ENCODE assay signal across 18 cellular contexts in the genomic region with DNA sequence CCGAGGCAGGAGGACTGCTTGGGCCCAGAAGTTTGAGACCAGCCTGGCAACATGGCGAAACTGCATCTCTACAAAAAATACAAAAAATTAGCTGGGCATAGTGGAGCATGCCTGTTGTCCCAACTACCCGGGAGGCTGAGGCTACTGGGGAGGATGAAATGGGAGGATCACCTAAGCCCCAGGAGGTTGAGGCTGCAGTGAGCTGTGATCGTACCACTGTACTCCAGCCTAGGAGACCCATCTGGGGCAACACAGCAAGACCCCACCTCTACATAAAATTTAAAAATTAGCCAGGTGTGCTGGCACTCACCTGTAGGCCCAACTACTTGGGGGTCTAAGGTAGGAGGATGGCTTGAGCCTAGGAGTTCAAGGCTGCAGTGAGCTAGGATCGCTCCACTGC. TPM values are rescaled to one million over a fixed set of nuclear protein-coding genes. Genes with fewer than 3 reads are reported as not detected.
DNase-seq lines count a peak whose midpoint lies in the region; ATAC-seq and TF ChIP-seq lines count a peak whose summit lies in the region.
"Had no signal": no experiment of that assay in that cellular context is flagged by ENCODE, and none has a peak within 500 bp of the region (broad histone marks: within the 10 kb centered on the region; RNA-seq: fewer than 3 reads in every experiment).

No MANE protein-coding gene starts in this region.

- no peak overlapping the region for H3K4me3 Mint-ChIP-seq in CD8-positive, alpha-beta T cell
- peak overlapping the region in 3 of 5 experiments; percentile 42 to 55 (median 42) for H3K4me3 Mint-ChIP-seq in brain
- H3K4me3 Mint-ChIP-seq: activated CD4-positive, alpha-beta memory T cell treated with anti-CD3 and anti-CD28 coated beads, Interleukin-2, amount 10 ng/mL, durations not matched to agents 7 days and 5 days had no signal

- H3K4me2 ChIP-seq in SK-N-SH = 0 out of 2 replicates have a peak overlapping the region, but pooled peaks have one; percentile 1
- H3K4me2 ChIP-seq in OCI-LY1 (ENCODE audit: low read length) = peak overlapping the region; percentile 66; the same call in 1 of the 2 replicates

- H3K9me3 Mint-ChIP-seq in CD8-positive, alpha-beta T cell = no peaks in the 10 kb centered on the region
- H3K9me3 Mint-ChIP-seq in brain = peaks cover 0 to 2% (median 0%) of the 10 kb centered on the region in 5 experiments
- H3K9me3 Mint-ChIP-seq: activated CD4-positive, alpha-beta memory T cell treated with anti-CD3 and anti-CD28 coated beads, Interleukin-2, amount 10 ng/mL, durations not matched to agents 7 days and 5 days had no signal

- no peaks in the 10 kb centered on the region for H3K36me3 ChIP-seq in SK-N-SH (replicated peaks in 1 of 2; ENCODE audit: control insufficient read depth in 1 of 2, insufficient read depth in 2 of 2, low read length in 1 of 2)
- no peaks in the 10 kb centered on the region for H3K36me3 ChIP-seq in CD8-positive, alpha-beta T cell (ENCODE audit: insufficient read depth, low read length)
- peaks cover 19% of the 10 kb centered on the region; the same call in 1 of the 2 replicates for H3K36me3 ChIP-seq in OCI-LY1 (ENCODE audit: insufficient read depth, low read length)
- H3K36me3 ChIP-seq: gastrocnemius medialis had no signal

- H3F3A ChIP-seq in SK-N-SH (replicated peaks; ENCODE audit: insufficient read depth) (peaks cover 20% of the 10 kb centered on the region), OCI-LY1 (ENCODE audit: insufficient read depth, low read length) (no peaks in the 10 kb centered on the region)

- peaks cover 54% of the 10 kb centered on the region for H3K4me1 Mint-ChIP-seq in CD8-positive, alpha-beta T cell (ENCODE audit: low read depth)
- peaks cover 36% of the 10 kb centered on the region for H3K4me1 Mint-ChIP-seq in brain

- H3K9ac ChIP-seq in SK-N-SH (no peak overlapping the region), OCI-LY1 (ENCODE audit: low read length) (peak overlapping the region; percentile 47; the same call in 1 of the 2 replicates)

- H3K9me3 ChIP-seq in SK-N-SH (no peaks in the 10 kb centered on the region), OCI-LY1 (ENCODE audit: low read length) (no peaks in the 10 kb centered on the region)
- no peaks in the 10 kb centered on the region for H3K9me3 ChIP-seq in CD8-positive, alpha-beta T cell (ENCODE audit: low read length)
- H3K9me3 ChIP-seq: body of pancreas, gastrocnemius medialis had no signal

- H2AFZ ChIP-seq in SK-N-SH (ENCODE audit: low read depth) (no peak overlapping the region), OCI-LY1 (ENCODE audit: low read length) (no peak overlapping the region)

- H3K4me3 ChIP-seq in SK-N-SH (ENCODE audit: low read depth in 2 of 2, low read length in 1 of 2) (no peak overlapping the region), OCI-LY1 (ENCODE audit: low read depth, low read length, poor library complexity, severe bottlenecking) (peak overlapping the region; percentile 81)
- no peak overlapping the region for H3K4me3 ChIP-seq in CD8-positive, alpha-beta T cell (ENCODE audit: low read depth, low read length)
- H3K4me3 ChIP-seq: body of pancreas, coronary artery, gastrocnemius medialis had no signal

- peaks cover 58% of the 10 kb centered on the region for H3K79me2 ChIP-seq in SK-N-SH (ENCODE audit: insufficient read depth)
- peaks cover 17% of the 10 kb centered on the region for H3K79me2 ChIP-seq in OCI-LY1 (ENCODE audit: insufficient read depth, low read length)

- no peak for TF ChIP-seq RAD21 in SK-N-SH (IDR thresholded peaks at IDR 0.05; ENCODE audit: low read length)

- peaks cover 3 to 10% of the 10 kb centered on the region in 2 experiments; a peak in 3 of 4 replicates for H3K4me1 ChIP-seq in SK-N-SH (ENCODE audit: control insufficient read depth in 1 of 2, insufficient read depth in 2 of 2, low read depth in 1 of 2, low read length in 1 of 2)
- peaks cover 16% of the 10 kb centered on the region for H3K4me1 ChIP-seq in CD8-positive, alpha-beta T cell (ENCODE audit: insufficient read depth, low read length)
- peaks cover 18% of the 10 kb centered on the region for H3K4me1 ChIP-seq in OCI-LY1 (ENCODE audit: insufficient read depth, low read length, severe bottlenecking)

- CTCF ChIA-PET in SK-N-SH (lab: Yijun Ruan, JAX) = interaction anchor here (0.6 to 13.0 kb wide), 6 partner anchors 10 to 366 kb away, joined by 3 to 205 read pairs (median 10); no protein-coding TSS in a partner anchor
- CTCF ChIA-PET in CD8-positive, alpha-beta T cell (lab: Charles Lee) = interaction anchor here (0.9 to 3.3 kb wide), 4 partner anchors 9 to 61 kb away, joined by 6 to 10 read pairs (median 7); no protein-coding TSS in a partner anchor

- peak overlapping the region; percentile 55 for H3K27ac Mint-ChIP-seq in CD8-positive, alpha-beta T cell
- H3K27ac Mint-ChIP-seq in brain = no peak overlapping the region
- H3K27ac Mint-ChIP-seq: activated CD4-positive, alpha-beta memory T cell treated with anti-CD3 and anti-CD28 coated beads, Interleukin-2, amount 10 ng/mL, durations not matched to agents 7 days and 5 days had no signal

- no peak overlapping the region for H3K27ac ChIP-seq in SK-N-SH (ENCODE audit: low read depth in 2 of 2, low read length in 1 of 2)
- no peak overlapping the region for H3K27ac ChIP-seq in CD8-positive, alpha-beta T cell (ENCODE audit: low read depth, low read length)
- H3K27ac ChIP-seq in OCI-LY1 (ENCODE audit: low read depth, low read length, poor library complexity, severe bottlenecking) = no peak overlapping the region
- H3K27ac ChIP-seq: body of pancreas, coronary artery had no signal

- POLR2A ChIA-PET in SK-N-SH (lab: Yijun Ruan, JAX) = interaction anchor here (1.8 kb wide), 1 partner anchor 8 kb away, joined by 5 read pairs; no protein-coding TSS in a partner anchor
- POLR2A ChIA-PET in CD8-positive, alpha-beta T cell (lab: Charles Lee) = interaction anchor here (1.6 kb wide), 1 partner anchor 78 kb away, joined by 6 read pairs; no protein-coding TSS in a partner anchor

- no peak for TF ChIP-seq EP300 in SK-N-SH (IDR thresholded peaks at IDR 0.05; ENCODE audit: borderline replicate concordance in 1 of 2, low read depth in 1 of 2, low read length in 1 of 2)

- H3K27me3 Mint-ChIP-seq in CD8-positive, alpha-beta T cell (ENCODE audit: low read depth) = no peaks in the 10 kb centered on the region
- H3K27me3 Mint-ChIP-seq in brain = peaks cover 6% of the 10 kb centered on the region
- H3K27me3 Mint-ChIP-seq: activated CD4-positive, alpha-beta memory T cell treated with anti-CD3 and anti-CD28 coated beads, Interleukin-2, amount 10 ng/mL, durations not matched to agents 7 days and 5 days had no signal

- no peak for ATAC-seq in SK-N-SH treated with all-trans-retinoic acid at 6 μM for 48 hours
- no peak for ATAC-seq in CD8-positive, alpha-beta T cell
- no peak for ATAC-seq in GM19452 (IDR thresholded peaks at IDR 0.05; ENCODE audit: unreplicated experiment)
- ATAC-seq in HG03039 (IDR thresholded peaks at IDR 0.05; ENCODE audit: unreplicated experiment) = no peak
- ATAC-seq: body of pancreas, gastrocnemius medialis had no signal

- intact Hi-C loops in CD8-positive, alpha-beta T cell (cut with DNase I, micrococcal nuclease) = no loop called here

- H4K20me1 ChIP-seq in SK-N-SH (ENCODE audit: insufficient read depth) = peaks cover 37% of the 10 kb centered on the region
- no peaks in the 10 kb centered on the region for H4K20me1 ChIP-seq in OCI-LY1 (ENCODE audit: insufficient read depth, low read length)

- DNase-seq in SK-N-SH (no peak), HuH-7.5 (ENCODE audit: low spot score) (no peak)
- DNase-seq in CD8-positive, alpha-beta T cell = no peak
- DNase-seq: activated CD4-positive, alpha-beta memory T cell treated with anti-CD3 and anti-CD28 coated beads, Interleukin-2, amount 10 ng/mL, durations not matched to agents 7 days and 5 days; body of pancreas; C1 segment of cervical spinal cord; gastrocnemius medialis; NCI-H1048; NCI-H2081 treated with DMSO at 0.1 percent for 48 hours; NCI-H524; occipital lobe; stimulated activated naive CD4-positive, alpha-beta T cell treated with Interleukin-2 at 50 U/mL for 16 hours had no signal

- WGBS in SK-N-SH (ENCODE audit: low lambda C conversion rate) = 98% methylated on average over 5 of the region's 5 CpGs

- H3K36me3 Mint-ChIP-seq in CD8-positive, alpha-beta T cell = peaks cover 23% of the 10 kb centered on the region
- peaks cover 12% of the 10 kb centered on the region for H3K36me3 Mint-ChIP-seq in brain

- H3K27me3 ChIP-seq in SK-N-SH (ENCODE audit: insufficient read depth) = no peaks in the 10 kb centered on the region
- no peaks in the 10 kb centered on the region for H3K27me3 ChIP-seq in CD8-positive, alpha-beta T cell (ENCODE audit: insufficient read depth, low read length)
- H3K27me3 ChIP-seq in OCI-LY1 (ENCODE audit: insufficient read depth, low read length) = no peaks in the 10 kb centered on the region
- H3K27me3 ChIP-seq: body of pancreas, gastrocnemius medialis had no signal

- TF ChIP-seq CTCF in SK-N-SH (IDR thresholded peaks at IDR 0.05) (no peak), OCI-LY1 (IDR thresholded peaks at IDR 0.05; ENCODE audit: low read length) (no peak), brain (conservative IDR thresholded peaks at IDR 0.05) (no peak)
- no peak for TF ChIP-seq CTCF in CD8-positive, alpha-beta T cell (IDR thresholded peaks at IDR 0.05)

- H3K9me2 ChIP-seq in SK-N-SH (no peaks in the 10 kb centered on the region), OCI-LY1 (ENCODE audit: low read depth, low read length) (no peaks in the 10 kb centered on the region)

TF ChIP-seq in SK-N-SH, 30 proteins besides CTCF, POLR2A, EP300 and RAD21 (continues in another document):
- TF ChIP-seq YY1 (IDR thresholded peaks at IDR 0.05; ENCODE audit: low read depth) (no peak), FOXJ3 (CRISPR knock-in tag; IDR thresholded peaks at IDR 0.05) (no peak), TCF12 (IDR thresholded peaks at IDR 0.05) (no peak)

TF ChIP-seq in SK-N-SH treated with all-trans-retinoic acid at 6 μM for 48 hours, 23 proteins besides CTCF, POLR2A, EP300 and RAD21 (continues in another document):
- TF ChIP-seq ZC3H10 (CRISPR knock-in tag; IDR thresholded peaks at IDR 0.05) = no peak

RNA-seq across cellular contexts. Expression of gene PAM16, which starts 1.8 kb away (rescaled TPM):
- polyA plus RNA-seq in SK-N-SH (2012; rRNA removed) (96.3 and 96.4 TPM in 2 replicates), brain (ENCODE audit: insufficient read depth, low read depth, low replicate concordance) (64.4 TPM)
- polyA plus RNA-seq in SK-N-SH (2012; cell fraction: cytosol; rRNA removed) = 52.4 and 75.8 TPM in 2 replicates
- 95.5 and 121 TPM in 2 replicates for polyA plus RNA-seq in SK-N-SH (2012; cell fraction: nucleus; rRNA removed)
- 10 to 100 TPM; 30.9 to 31.4 TPM for total RNA-seq in CD8-positive, alpha-beta T cell

RNA-seq across cellular contexts. Expression of gene VASN, which starts 22.3 kb away (rescaled TPM):
- 11.4 and 37.4 TPM in 2 replicates for polyA plus RNA-seq in SK-N-SH (2012; rRNA removed)
- polyA plus RNA-seq in SK-N-SH (2012; cell fraction: cytosol; rRNA removed) = 14.5 and 28.9 TPM in 2 replicates
- 42.9 and 52.9 TPM in 2 replicates for polyA plus RNA-seq in SK-N-SH (2012; cell fraction: nucleus; rRNA removed)
- total RNA-seq in CD8-positive, alpha-beta T cell = under 1 TPM; 0.57 to 0.83 TPM
- 5.0 TPM for polyA plus RNA-seq in brain (ENCODE audit: insufficient read depth, low read depth, low replicate concordance)

RNA-seq across cellular contexts. Expression of gene GLIS2, which starts 33.5 kb away (rescaled TPM):
- polyA plus RNA-seq in SK-N-SH (2012; rRNA removed) = 3.3 and 6.5 TPM in 2 replicates
- polyA plus RNA-seq in SK-N-SH (2012; cell fraction: cytosol; rRNA removed) = 3.5 and 5.8 TPM in 2 replicates
- polyA plus RNA-seq in SK-N-SH (2012; cell fraction: nucleus; rRNA removed) = 18.3 and 22.6 TPM in 2 replicates
- total RNA-seq in CD8-positive, alpha-beta T cell = not detected
- 17.2 TPM for polyA plus RNA-seq in brain (ENCODE audit: insufficient read depth, low read depth, low replicate concordance)
